ENCODE assay signal across 9 cellular contexts in genomic region chr11:110763249-110764011, GRCh38. TPM values are rescaled to one million over a fixed set of nuclear protein-coding genes. Genes with fewer than 3 reads are reported as not detected.
DNase-seq lines count a peak whose midpoint lies in the region; ATAC-seq, FAIRE-seq and TF ChIP-seq lines count a peak whose summit lies in the region.
"Had no signal": no experiment of that assay in that cellular context is flagged by ENCODE, and none has a peak within 500 bp of the region (broad histone marks: within the 10 kb centered on the region; RNA-seq: fewer than 3 reads in every experiment).

No MANE protein-coding gene starts in this region.

- H3K9me3 Mint-ChIP-seq in osteocyte (ENCODE audit: unreplicated experiment), result no peaks in the 10 kb centered on the region

- H2AFZ ChIP-seq in H1 (ENCODE audit: low read length), result peak overlapping the region; percentile 60

- H4K20me1 ChIP-seq in H1 (replicated peaks in 1 of 2; ENCODE audit: control insufficient read depth in 1 of 2, insufficient read depth in 2 of 2, low read length in 2 of 2), result no peaks in the 10 kb centered on the region

- no peaks in the 10 kb centered on the region for H3K23me2 ChIP-seq in H1 (ENCODE audit: low read depth, low read length)

- no peak for TF ChIP-seq POLR2A in H1 (IDR thresholded peaks at IDR 0.05; ENCODE audit: control extremely low read depth in 1 of 2, low read depth in 2 of 2, low read length in 2 of 2)

- no peaks in the 10 kb centered on the region for H3K79me2 ChIP-seq in H1 (ENCODE audit: control insufficient read depth in 1 of 2, insufficient read depth in 2 of 2, low read length in 2 of 2)

- no peak overlapping the region for H3K27ac ChIP-seq in H1 (ENCODE audit: low read depth, low read length)

- CTCF ChIA-PET in BJ (lab: Yijun Ruan, JAX) (interaction anchor here (0.6 kb wide), 1 partner anchor 15 kb away, joined by 4 read pairs; no protein-coding TSS in a partner anchor), H1 (lab: Charles Lee; ENCODE audit: partially characterized antibody) (interaction anchor here (1.0 to 1.1 kb wide), 2 partner anchors 11 to 284 kb away, joined by 3 read pairs; no protein-coding TSS in a partner anchor)

- no peaks in the 10 kb centered on the region for H3K79me1 ChIP-seq in H1 (ENCODE audit: low read depth, low read length)

- H4K5ac ChIP-seq in H1 (ENCODE audit: insufficient read length, low read depth, low read length), result no peak overlapping the region

- no peak overlapping the region for H4K8ac ChIP-seq in H1 (ENCODE audit: extremely low read depth, insufficient read depth, low read length)

- TF ChIP-seq CTCF in BJ (IDR thresholded peaks at IDR 0.05; ENCODE audit: insufficient read depth, low read depth, low read length) (no peak), H1 (IDR thresholded peaks at IDR 0.05; ENCODE audit: control extremely low read depth in 1 of 3, insufficient read depth in 1 of 3, low read depth in 1 of 3, low read length in 3 of 3) (no peak), osteocyte (IDR thresholded peaks at IDR 0.05) (no peak), BE2C (IDR thresholded peaks at IDR 0.05; ENCODE audit: low read depth, low read length) (no peak)

- H3K4me3 ChIP-seq in BJ (ENCODE audit: low read depth, low read length), result no peak overlapping the region
- H3K4me3 ChIP-seq in H1 (ENCODE audit: extremely low read depth in 1 of 4, insufficient read depth in 2 of 4, low read depth in 3 of 4, low read length in 4 of 4), result no peak overlapping the region
- no peak overlapping the region for H3K4me3 ChIP-seq in BE2C (ENCODE audit: low read depth, low read length)

- peaks cover 31% of the 10 kb centered on the region for H3K4me1 Mint-ChIP-seq in osteocyte (ENCODE audit: unreplicated experiment)

- H2BK120ac ChIP-seq in H1 (replicated peaks; ENCODE audit: low read depth, low read length), result no peak overlapping the region

- H3K14ac ChIP-seq in H1 (ENCODE audit: insufficient read length), result no peak overlapping the region

- FAIRE-seq in H1 (lab: Jason Lieb, UNC), result no peak

- no peaks in the 10 kb centered on the region for H3K27me3 ChIP-seq in BJ (ENCODE audit: control insufficient read depth, insufficient read depth, low read length)
- H3K27me3 ChIP-seq in H1 (replicated peaks in 1 of 4; ENCODE audit: control insufficient read depth in 3 of 4, extremely low read depth in 1 of 4, insufficient read depth in 3 of 4, low read length in 3 of 4), result peaks cover 0 to 1% (median 0%) of the 10 kb centered on the region in 4 experiments; a peak in 1 of 7 replicates
- no peaks in the 10 kb centered on the region for H3K27me3 ChIP-seq in BE2C

- no peak for TF ChIP-seq RAD21 in H1 (IDR thresholded peaks at IDR 0.05 in 1 of 2, conservative IDR thresholded peaks at IDR 0.05 in 1 of 2; ENCODE audit: low read depth in 2 of 2, low read length in 2 of 2)

- H3K36me3 Mint-ChIP-seq in osteocyte (ENCODE audit: unreplicated experiment), result no peaks in the 10 kb centered on the region

- peaks cover 2% of the 10 kb centered on the region for H3K27me3 Mint-ChIP-seq in osteocyte (ENCODE audit: unreplicated experiment)

- H3K56ac ChIP-seq in H1 (replicated peaks; ENCODE audit: insufficient read length, low read depth, low read length), result no peak overlapping the region

- no peaks in the 10 kb centered on the region for H3K36me3 ChIP-seq in BJ (ENCODE audit: control insufficient read depth, insufficient read depth, low read length)
- no peaks in the 10 kb centered on the region for H3K36me3 ChIP-seq in H1 (ENCODE audit: control insufficient read depth in 2 of 4, insufficient read depth in 4 of 4, low read length in 3 of 4)
- H3K36me3 ChIP-seq in BE2C, result no peaks in the 10 kb centered on the region

- TF ChIP-seq EP300 in H1 (IDR thresholded peaks at IDR 0.05; ENCODE audit: borderline replicate concordance in 1 of 2, low read depth in 2 of 2, low read length in 2 of 2), result no peak

- H3K27ac Mint-ChIP-seq in osteocyte (ENCODE audit: unreplicated experiment), result peak overlapping the region; percentile 79

- WGBS in H1 (ENCODE audit: extremely low coverage in 1 of 2, insufficient coverage in 1 of 2, insufficient read length in 1 of 2, insufficient replicate concordance in 2 of 2, low coverage in 1 of 2, low lambda C conversion rate in 2 of 2, missing lambda C conversion rate in 1 of 2), 2 experiments, result 79% methylated on average over 2 of the region's 2 CpGs; no CpG with 5 or more reads in 1 of the 2 experiments

- H2BK15ac ChIP-seq in H1 (ENCODE audit: low read length), result no peak overlapping the region

- no peak overlapping the region for H2BK12ac ChIP-seq in H1 (ENCODE audit: low read depth, low read length)

- peaks cover 0 to 7% (median 2%) of the 10 kb centered on the region in 4 experiments; a peak in 1 of 7 replicates for H3K4me1 ChIP-seq in H1 (replicated peaks in 1 of 4; ENCODE audit: control insufficient read depth in 3 of 4, insufficient read depth in 4 of 4, low read length in 3 of 4)
- H3K4me1 ChIP-seq in BE2C, result no peaks in the 10 kb centered on the region

- POLR2A ChIA-PET in BJ (lab: Charles Lee) (no interaction called here), H1 (lab: Charles Lee; ENCODE audit: partially characterized antibody) (no interaction called here)

- H2BK5ac ChIP-seq in H1 (ENCODE audit: low read depth, low read length), result no peak overlapping the region

- no peak overlapping the region for H4K91ac ChIP-seq in H1 (replicated peaks; ENCODE audit: insufficient read length, low read length)

- H3K4me2 ChIP-seq in H1 (ENCODE audit: insufficient read depth in 1 of 2, low read depth in 2 of 2, low read length in 2 of 2), result no peak overlapping the region; a peak in 1 of 4 replicates

- no peak overlapping the region for H3K9ac ChIP-seq in H1 (replicated peaks in 1 of 4; ENCODE audit: extremely low read depth in 1 of 4, low read depth in 3 of 4, low read length in 3 of 4)

- no peak overlapping the region for H2AK5ac ChIP-seq in H1 (ENCODE audit: low read depth, low read length)

- H2BK20ac ChIP-seq in H1 (ENCODE audit: low read length), result no peak overlapping the region

- no peak overlapping the region for H3K23ac ChIP-seq in H1 (ENCODE audit: insufficient read length)

- H3K18ac ChIP-seq in H1 (ENCODE audit: extremely low read depth, low read length), result peak overlapping the region; percentile 53; the same call in 1 of the 2 replicates

- H3K4me3 Mint-ChIP-seq in osteocyte (ENCODE audit: unreplicated experiment), result no peak overlapping the region

- H3K9me3 ChIP-seq in H1 (ENCODE audit: insufficient read depth in 2 of 2, low read depth in 1 of 2, low read length in 1 of 2) (no peaks in the 10 kb centered on the region), BE2C (no peaks in the 10 kb centered on the region)

- peak; percentile 59 for DNase-seq in BJ (ENCODE audit: low read depth)
- peak; percentile 3 for DNase-seq in NCI-H1105 (lab: John Stamatoyannopoulos, UW)
- no peak for DNase-seq in H1 (ENCODE audit: low read depth in 1 of 2, low spot score in 2 of 2)
- DNase-seq in osteocyte (ENCODE audit: extremely low spot score, unreplicated experiment), result no peak
- no peak for DNase-seq in iPS-NIHi11 (ENCODE audit: low spot score)
- no peak for DNase-seq in BE2C
- DNase-seq in ACHN, result no peak

- in situ Hi-C loops in ACHN (cut with HindIII; ENCODE audit: low pct_ligation_motif_present, low pct_unique_long_range_greater_than_20kb, low sequenced_read_pairs), result no loop called here

- no peak overlapping the region for H3K4ac ChIP-seq in H1 (replicated peaks; ENCODE audit: insufficient read length, low read depth, low read length)

- no peak for ATAC-seq in HG03196 (IDR thresholded peaks at IDR 0.05; ENCODE audit: unreplicated experiment)
- ATAC-seq: esophagus mucosa had no signal

TF ChIP-seq in H1, 55 proteins besides CTCF, POLR2A, EP300 and RAD21 (continues in another document):
- TF ChIP-seq GTF2F1 (IDR thresholded peaks at IDR 0.05; ENCODE audit: borderline replicate concordance, low read depth, low read length) (no peak), RXRA (IDR thresholded peaks at IDR 0.05; ENCODE audit: insufficient read depth, low read depth, low read length) (no peak), SIRT6 (IDR thresholded peaks at IDR 0.05; ENCODE audit: low read length) (no peak), SIX5 (IDR thresholded peaks at IDR 0.05; ENCODE audit: low read depth, low read length) (no peak), CHD2 (IDR thresholded peaks at IDR 0.05; ENCODE audit: low read length) (no peak), NRF1 (IDR thresholded peaks at IDR 0.05; ENCODE audit: low read depth, low read length) (no peak), KDM1A (IDR thresholded peaks at IDR 0.05; ENCODE audit: borderline replicate concordance, low read length) (no peak), CBX8 (IDR thresholded peaks at IDR 0.05; ENCODE audit: borderline replicate concordance, low read depth, low read length) (no peak), BRCA1 (IDR thresholded peaks at IDR 0.05; ENCODE audit: low read depth, low read length) (no peak), FOSL1 (IDR thresholded peaks at IDR 0.05; ENCODE audit: insufficient read depth, low read depth, low read length) (no peak)
- TF ChIP-seq, protein P1, sequence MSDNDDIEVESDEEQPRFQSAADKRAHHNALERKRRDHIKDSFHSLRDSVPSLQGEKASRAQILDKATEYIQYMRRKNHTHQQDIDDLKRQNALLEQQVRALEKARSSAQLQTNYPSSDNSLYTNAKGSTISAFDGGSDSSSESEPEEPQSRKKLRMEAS (IDR thresholded peaks at IDR 0.05), result no peak
- TF ChIP-seq, protein P2, sequence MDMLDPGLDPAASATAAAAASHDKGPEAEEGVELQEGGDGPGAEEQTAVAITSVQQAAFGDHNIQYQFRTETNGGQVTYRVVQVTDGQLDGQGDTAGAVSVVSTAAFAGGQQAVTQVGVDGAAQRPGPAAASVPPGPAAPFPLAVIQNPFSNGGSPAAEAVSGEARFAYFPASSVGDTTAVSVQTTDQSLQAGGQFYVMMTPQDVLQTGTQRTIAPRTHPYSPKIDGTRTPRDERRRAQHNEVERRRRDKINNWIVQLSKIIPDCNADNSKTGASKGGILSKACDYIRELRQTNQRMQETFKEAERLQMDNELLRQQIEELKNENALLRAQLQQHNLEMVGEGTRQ (IDR thresholded peaks at IDR 0.05; ENCODE audit: low read length), result no peak

RNA-seq across cellular contexts. Expression of gene ARHGAP20, which starts 51.2 kb away (rescaled TPM):
- 2.5 TPM in 2 replicates for polyA plus RNA-seq in BJ (2011; rRNA removed)
- polyA minus RNA-seq in BJ (2011; rRNA and poly(A)+ RNA removed), result 3.7 and 4.3 TPM in 2 replicates
- total RNA-seq in H1 (2021; fragmentation: NEBNext Ultra II Directional; extraction: Animal tissue kit (Norgen Biotek cat#: 25700)), result 0.11 and 0.28 TPM in 2 replicates
- polyA plus RNA-seq in H1 (2011; rRNA removed), result 0.03 and 0.05 TPM in 2 replicates
- 0.05 TPM for polyA plus RNA-seq in H1 (2011; cell fraction: cytosol; rRNA removed)
- polyA plus RNA-seq in H1 (2011; cell fraction: nucleus; rRNA removed), result 0.07 TPM
- polyA plus RNA-seq in H1 (2012, experiment 1 of 2), result 0.08 TPM in 4 replicates
- polyA plus RNA-seq in H1 (2012, experiment 2 of 2), result not detected
- 0.04 TPM for polyA plus RNA-seq in H1 (2013, experiment 1 of 2)
- polyA plus RNA-seq in H1 (2013, experiment 2 of 2), result 0.06 TPM
- 0.19 and 0.24 TPM in 2 replicates for polyA minus RNA-seq in H1 (2011; rRNA and poly(A)+ RNA removed)
- polyA minus RNA-seq in H1 (2011; cell fraction: cytosol; rRNA and poly(A)+ RNA removed), result 0.15 TPM
- 0.40 TPM for polyA minus RNA-seq in H1 (2011; cell fraction: nucleus; rRNA and poly(A)+ RNA removed)
- total RNA-seq in osteocyte, result 0.91 and 1.0 TPM in 2 replicates
- not detected for polyA plus RNA-seq in BE2C (2012; ENCODE audit: insufficient read depth, insufficient read length, low read depth)

Comparison
In these comparisons a context has a peak if more than half of its experiments do, and no peak if none do; other contexts are left out.
1. DNase-seq: peak in BJ (single experiment) and NCI-H1105 (single experiment); none in H1 (0 of 2), osteocyte (single experiment), iPS-NIHi11 (single experiment), BE2C (single experiment) and ACHN (single experiment).